ENCODE assay signal across 8 cellular contexts in the genomic region with DNA sequence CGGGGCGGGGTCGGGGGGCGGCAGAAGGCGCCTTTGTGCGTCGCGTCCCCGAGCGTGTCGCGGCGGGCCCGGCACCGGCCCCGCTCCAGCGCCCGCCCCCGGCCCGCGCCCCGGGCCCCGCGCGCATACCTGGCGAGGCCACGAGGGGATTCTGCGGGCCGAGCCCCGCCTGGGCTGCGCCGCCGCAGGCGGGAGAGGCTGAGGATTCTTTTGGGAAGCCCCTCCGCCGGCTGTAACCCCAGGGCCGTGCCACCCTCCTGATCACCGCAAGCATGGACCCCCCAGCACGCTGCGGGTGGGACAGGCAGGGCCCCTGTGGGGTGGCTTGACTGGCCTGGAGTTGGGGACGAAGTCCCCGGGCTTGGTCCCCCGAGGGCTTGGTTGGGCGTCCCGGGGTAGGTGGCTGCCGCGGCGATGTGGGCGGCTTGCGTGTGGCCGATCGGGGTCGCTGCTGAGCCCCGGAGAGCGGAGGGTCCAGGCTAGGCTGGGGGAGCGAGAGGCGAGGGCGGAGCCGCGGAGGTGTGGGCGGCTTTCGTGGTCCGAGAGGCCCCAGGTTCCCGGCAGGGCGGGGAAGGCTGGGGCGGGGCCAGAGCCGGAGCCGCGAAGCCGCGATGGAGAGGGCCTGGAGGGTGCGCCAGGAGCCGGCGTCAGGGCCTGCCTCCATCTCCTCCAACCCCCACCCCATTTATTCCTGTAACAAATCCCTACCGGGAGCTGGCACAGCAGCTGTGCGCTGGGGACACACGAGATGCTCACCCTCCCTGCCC. TPM values are rescaled to one million over a fixed set of nuclear protein-coding genes. Genes with fewer than 3 reads are reported as not detected.
DNase-seq lines count a peak whose midpoint lies in the region; ATAC-seq and TF ChIP-seq lines count a peak whose summit lies in the region.

No MANE protein-coding gene starts in this region.

- H3K9me3 Mint-ChIP-seq in activated B cell treated with CpG ODN at 0.5 μM for 24 hours = no peaks in the 10 kb centered on the region

- H3K4me3 ChIP-seq in LNCaP clone FGC (ENCODE audit: low read depth, low read length) = peak overlapping the region; percentile 58

- ATAC-seq in GM21360 (IDR thresholded peaks at IDR 0.05; ENCODE audit: unreplicated experiment) (peak; percentile 54), activated B cell treated with CpG ODN at 0.5 μM for 24 hours (ENCODE audit: low read depth) (peak; percentile 79), left colon (peak; percentile 44)

- POLR2A ChIA-PET in activated B cell treated with CpG ODN at 0.5 μM for 24 hours (lab: Charles Lee) = interaction anchor here (1.0 kb wide), 1 partner anchor 207 kb away, joined by 3 read pairs; the partner anchor contains the start of gene BRF1

- DNase-seq in CD1c-positive myeloid dendritic cell (ENCODE audit: extremely low spot score) (peak; percentile 23), LNCaP clone FGC (ENCODE audit: low read depth) (no peak), activated B cell treated with CpG ODN at 0.5 μM for 24 hours (peak; percentile 72), cerebellar cortex (ENCODE audit: low spot score) (peak; percentile 72), left colon (peak; percentile 83 to 90), Ammon's horn (ENCODE audit: low spot score) (no peak)
- peak; percentile 74 to 80 for DNase-seq in stimulated activated CD4-positive, alpha-beta T cell treated with anti-CD3 and anti-CD28 coated beads, Interleukin-4, amount 100 ng/mL, for 4 hours

- peaks cover 8% of the 10 kb centered on the region for H3K27me3 Mint-ChIP-seq in activated B cell treated with CpG ODN at 0.5 μM for 24 hours

- CTCF ChIA-PET in activated B cell treated with CpG ODN at 0.5 μM for 24 hours (lab: Charles Lee) = no interaction called here

- H3K4me1 Mint-ChIP-seq in activated B cell treated with CpG ODN at 0.5 μM for 24 hours = peaks cover 14% of the 10 kb centered on the region

- intact Hi-C loops in activated B cell treated with CpG ODN at 0.5 μM for 24 hours (cut with micrococcal nuclease) = loop anchor here (5.0 kb wide), 1 partner anchor 89 kb away; the partner anchor contains the start of gene NUDT14
- intact Hi-C loops in left colon (cut with DNase I, micrococcal nuclease) = no loop called here

- H3K27ac Mint-ChIP-seq in activated B cell treated with CpG ODN at 0.5 μM for 24 hours = no peak overlapping the region

- H3K36me3 Mint-ChIP-seq in activated B cell treated with CpG ODN at 0.5 μM for 24 hours (ENCODE audit: low read depth) = no peaks in the 10 kb centered on the region

- peak overlapping the region; percentile 75 for H3K4me3 Mint-ChIP-seq in activated B cell treated with CpG ODN at 0.5 μM for 24 hours

- TF ChIP-seq CTCF in LNCaP clone FGC (IDR thresholded peaks at IDR 0.05; ENCODE audit: control insufficient read depth, extremely low read depth, insufficient read depth) (peak; percentile 37), activated B cell treated with CpG ODN at 0.5 μM for 24 hours (IDR thresholded peaks at IDR 0.05) (no peak)

RNA-seq across cellular contexts. Expression of gene GPR132, which starts 28.4 kb away (rescaled TPM):
- total RNA-seq in activated B cell treated with CpG ODN at 0.5 μM for 24 hours (43.4 and 48.5 TPM in 2 replicates), left colon (1 to 10 TPM in 1 of 2 donors, under 1 TPM in 1; 0.73 to 3.4 TPM)

Comparison
In these comparisons a context has a peak if more than half of its experiments do, and no peak if none do; other contexts are left out.
1. DNase-seq: peak in CD1c-positive myeloid dendritic cell (single experiment), activated B cell treated with CpG ODN at 0.5 μM for 24 hours (single experiment), cerebellar cortex (single experiment), left colon (2 of 2) and stimulated activated CD4-positive, alpha-beta T cell treated with anti-CD3 and anti-CD28 coated beads, Interleukin-4, amount 100 ng/mL, for 4 hours (2 of 2); none in LNCaP clone FGC (single experiment) and Ammon's horn (single experiment).
2. RNA of gene GPR132, which starts 28.4 kb away (total RNA-seq): 43.4 to 48.5 TPM in activated B cell treated with CpG ODN at 0.5 μM for 24 hours; 0.73 to 3.4 TPM in left colon; every median in the first group is over 10 times any median in the second.
3. Peak in every context shown above with its lines, with median percentiles within 50 percentile points of each other: ATAC-seq.